In the genomic region with DNA sequence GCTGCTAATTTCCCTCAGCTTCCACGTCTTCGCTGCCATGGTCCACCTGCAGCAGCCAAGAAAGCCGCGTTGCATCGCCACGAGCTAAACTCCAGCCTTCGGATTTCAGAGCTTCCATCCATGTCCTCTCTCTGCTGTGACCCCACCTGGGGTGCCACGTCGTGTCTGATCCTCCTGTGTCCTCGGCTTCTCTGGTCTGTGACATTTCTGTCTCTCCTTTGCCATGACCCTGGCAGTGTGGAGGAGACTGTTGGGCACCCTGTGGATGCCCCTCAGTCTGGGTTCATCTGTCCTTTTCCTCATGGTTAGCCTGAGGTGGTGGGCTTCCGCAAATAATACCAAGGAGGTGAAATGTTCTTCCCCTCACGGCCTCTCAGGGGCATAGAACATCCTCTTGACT, we compare ENCODE assay signal across 26 cellular contexts.
"Had no signal": no experiment of that assay in that cellular context is flagged by ENCODE, and none has a peak within 500 bp of the region (broad histone marks: within the 10 kb centered on the region; RNA-seq: fewer than 3 reads in every experiment).

No MANE protein-coding gene starts in this region.

- H3K27ac Mint-ChIP-seq: activated CD8-positive, alpha-beta T cell treated with anti-CD3 and anti-CD28 coated beads for 36 hours; activated naive CD8-positive, alpha-beta T cell; activated T-helper 1 cell treated with anti-CD3 and anti-CD28 coated beads, Interleukin-12 subunit alpha, Interleukin-12 subunit beta, Interleukin-2, Interleukin-4 antibody, amounts not matched to agents 30 ng/mL and 10 ng/mL and 1 ng/mL, durations not matched to agents 14 hours and 24 hours and 36 hours; brain; T-helper 2 cell treated with Interferon-gamma antibody and Interleukin-4, amounts not matched to agents 5 μg/mL and 100 μg/mL, for 36 hours had no signal

- H3K36me3 ChIP-seq: SJSA1 had no signal

- H3K9me3 ChIP-seq: SJSA1 had no signal

- H3K4me3 ChIP-seq: K562, SJSA1 had no signal

- H3K27ac ChIP-seq: SJSA1 had no signal

- FAIRE-seq: astrocyte, K562, RCC 7860 had no signal

- H3K27me3 ChIP-seq: SJSA1 had no signal

- DNase-seq: activated CD4-positive, alpha-beta T cell treated with anti-CD3 and anti-CD28 coated beads for 4 hours; activated CD8-positive, alpha-beta memory T cell treated with anti-CD3 and anti-CD28 coated beads, Interleukin-2, amount 50 U/mL, for 4 hours; activated CD8-positive, alpha-beta T cell treated with anti-CD3 and anti-CD28 coated beads for 36 hours; activated effector memory CD4-positive, alpha-beta T cell treated with Interleukin-2 at 50 U/mL for 16 hours; activated naive CD4-positive, alpha-beta T cell; amygdala; Karpas-422; MM.1S; NCI-H1105; NCI-H1436; NCI-H1694 treated with DMSO at 0.1 percent for 48 hours; NCI-H2081; NCI-H446; NCI-H524; SHP77; SW 1271 had no signal

- ATAC-seq: activated CD4-positive, CD25-positive, alpha-beta regulatory T cell treated with anti-CD3 and anti-CD28 coated beads, Interleukin-2, amount 50 U/mL, for 24 hours; activated CD8-positive, alpha-beta T cell treated with anti-CD3 and anti-CD28 coated beads for 36 hours; K562; SK-N-SH treated with all-trans-retinoic acid at 6 μM for 48 hours had no signal

- H3K9me3 Mint-ChIP-seq: activated CD8-positive, alpha-beta T cell treated with anti-CD3 and anti-CD28 coated beads for 36 hours; activated T-helper 1 cell treated with anti-CD3 and anti-CD28 coated beads, Interleukin-12 subunit alpha, Interleukin-12 subunit beta, Interleukin-2, Interleukin-4 antibody, amounts not matched to agents 30 ng/mL and 10 ng/mL and 1 ng/mL, durations not matched to agents 14 hours and 24 hours and 36 hours; T-helper 2 cell treated with Interferon-gamma antibody and Interleukin-4, amounts not matched to agents 5 μg/mL and 100 μg/mL, for 36 hours had no signal
